In genomic region chr20:37390503-37390890, GRCh38 we compare ENCODE assay signal across 15 cellular contexts. TPM values are rescaled to one million over a fixed set of nuclear protein-coding genes. Genes with fewer than 3 reads are reported as not detected.
DNase-seq lines count a peak whose midpoint lies in the region; ATAC-seq, FAIRE-seq and TF ChIP-seq lines count a peak whose summit lies in the region.
"Had no signal": no experiment of that assay in that cellular context is flagged by ENCODE, and none has a peak within 500 bp of the region (broad histone marks: within the 10 kb centered on the region; RNA-seq: fewer than 3 reads in every experiment).

No MANE protein-coding gene starts in this region.

- CTCF ChIA-PET in H1 (lab: Charles Lee; ENCODE audit: partially characterized antibody), result interaction anchor here (0.7 to 3.7 kb wide), 11 partner anchors 9 to 147 kb away, joined by 3 to 13 read pairs (median 3); no protein-coding TSS in a partner anchor

- H3K4me1 ChIP-seq in heart right ventricle (peaks cover 0 to 8% (median 0%) of the 10 kb centered on the region in 9 donors), H1 (replicated peaks in 1 of 4; ENCODE audit: control insufficient read depth in 3 of 4, insufficient read depth in 4 of 4, low read length in 3 of 4) (peaks cover 0 to 14% (median 4%) of the 10 kb centered on the region in 4 experiments; a peak in 5 of 7 replicates), neural progenitor cell (peaks cover 21% of the 10 kb centered on the region), body of pancreas (no peaks in the 10 kb centered on the region), mucosa of descending colon (ENCODE audit: low read depth) (no peaks in the 10 kb centered on the region)

- FAIRE-seq in H1 (lab: Jason Lieb, UNC), result no peak

- peaks cover 0 to 2% of the 10 kb centered on the region in 2 experiments for H4K20me1 ChIP-seq in H1 (replicated peaks in 1 of 2; ENCODE audit: control insufficient read depth in 1 of 2, insufficient read depth in 2 of 2, low read length in 2 of 2)
- H4K20me1 ChIP-seq in neural progenitor cell (ENCODE audit: low read depth), result no peaks in the 10 kb centered on the region

- H3K4me1 Mint-ChIP-seq in neural progenitor cell, result peaks cover 47% of the 10 kb centered on the region

- ATAC-seq in left ventricle myocardium superior (no peak), heart right ventricle (no peak), body of pancreas (no peak), mucosa of descending colon (no peak)

- H3F3A ChIP-seq in neural progenitor cell (ENCODE audit: low read depth), result peaks cover 17% of the 10 kb centered on the region

- no peak overlapping the region for H4K91ac ChIP-seq in H1 (replicated peaks; ENCODE audit: insufficient read length, low read length)

- H3K56ac ChIP-seq in H1 (replicated peaks; ENCODE audit: insufficient read length, low read depth, low read length), result no peak overlapping the region

- intact Hi-C loops in left ventricle myocardium superior (cut with micrococcal nuclease) (loop anchor here (10.0 kb wide), 1 partner anchor 106 kb away; the partner anchor contains the start of gene MANBAL), heart right ventricle (cut with DNase I) (no loop called here), body of pancreas (cut with DNase I) (loop anchor here (10.0 kb wide), 1 partner anchor 134 kb away; the partner anchor contains the start of genes BLCAP and NNAT), mucosa of descending colon (cut with DNase I, micrococcal nuclease) (no loop called here)

- no peak overlapping the region for H2BK12ac ChIP-seq in H1 (ENCODE audit: low read depth, low read length)

- no peak overlapping the region for H3K23ac ChIP-seq in H1 (ENCODE audit: insufficient read length)

- peaks cover 2% of the 10 kb centered on the region; the same call in 1 of the 2 replicates for H3K79me1 ChIP-seq in H1 (ENCODE audit: low read depth, low read length)

- TF ChIP-seq CTCF in heart right ventricle (IDR thresholded peaks at IDR 0.05), result no peak
- TF ChIP-seq CTCF in H1 (IDR thresholded peaks at IDR 0.05; ENCODE audit: control extremely low read depth in 1 of 3, insufficient read depth in 1 of 3, low read depth in 1 of 3, low read length in 3 of 3), result no peak
- no peak for TF ChIP-seq CTCF in neural progenitor cell (IDR thresholded peaks at IDR 0.05)
- no peak for TF ChIP-seq CTCF in body of pancreas (IDR thresholded peaks at IDR 0.05)
- no peak for TF ChIP-seq CTCF in mucosa of descending colon (IDR thresholded peaks at IDR 0.05)

- H3K9me3 ChIP-seq in heart right ventricle (no peaks in the 10 kb centered on the region), H1 (ENCODE audit: insufficient read depth in 2 of 2, low read depth in 1 of 2, low read length in 1 of 2) (no peaks in the 10 kb centered on the region), neural progenitor cell (ENCODE audit: low read depth) (no peaks in the 10 kb centered on the region), body of pancreas (no peaks in the 10 kb centered on the region), mucosa of descending colon (no peaks in the 10 kb centered on the region)

- DNase-seq in left ventricle myocardium superior, result peak; percentile 12
- no peak for DNase-seq in heart right ventricle
- DNase-seq in H1 (ENCODE audit: low read depth in 1 of 2, low spot score in 2 of 2), result no peak
- no peak for DNase-seq in neural progenitor cell (ENCODE audit: low spot score)
- DNase-seq in DMS53 treated with DMSO at 0.1 percent for 48 hours (lab: John Stamatoyannopoulos, UW; ENCODE audit: unreplicated experiment), result no peak
- no peak for DNase-seq in body of pancreas
- DNase-seq in mucosa of descending colon, result no peak
- DNase-seq: GOT3; KBM-7; MV-4-11; NCI-H1417; NCI-H1930; NCI-H446; NCI-H69; NK-92 treated with Interleukin-12 subunit alpha and Interleukin-12 subunit beta, amount 100 ng/mL, for 24 hours had no signal

- no peak overlapping the region for H3K9ac ChIP-seq in H1 (replicated peaks in 1 of 4; ENCODE audit: extremely low read depth in 1 of 4, low read depth in 3 of 4, low read length in 3 of 4)
- no peak overlapping the region for H3K9ac ChIP-seq in neural progenitor cell

- no peak overlapping the region for H4K8ac ChIP-seq in H1 (ENCODE audit: extremely low read depth, insufficient read depth, low read length)

- H2AFZ ChIP-seq in H1 (ENCODE audit: low read length), result no peak overlapping the region
- H2AFZ ChIP-seq in neural progenitor cell (replicated peaks), result no peak overlapping the region

- H3K79me2 ChIP-seq in H1 (ENCODE audit: control insufficient read depth in 1 of 2, insufficient read depth in 2 of 2, low read length in 2 of 2) (no peaks in the 10 kb centered on the region), neural progenitor cell (ENCODE audit: low read depth) (no peaks in the 10 kb centered on the region)

- H3K36me3 ChIP-seq in heart right ventricle (peaks cover 0 to 24% (median 0%) of the 10 kb centered on the region in 9 donors), H1 (ENCODE audit: control insufficient read depth in 2 of 4, insufficient read depth in 4 of 4, low read length in 3 of 4) (peaks cover 0 to 10% (median 2%) of the 10 kb centered on the region in 4 experiments; a peak in 3 of 8 replicates), neural progenitor cell (no peaks in the 10 kb centered on the region), body of pancreas (replicated peaks in 1 of 2; ENCODE audit: insufficient read depth in 1 of 2, low read depth in 2 of 2) (peaks cover 4 to 17% of the 10 kb centered on the region in 2 donors), mucosa of descending colon (ENCODE audit: low read depth) (no peaks in the 10 kb centered on the region)

- no peak overlapping the region for H2BK20ac ChIP-seq in H1 (ENCODE audit: low read length)

- H3K27ac ChIP-seq in heart right ventricle (no peak overlapping the region), H1 (ENCODE audit: low read depth, low read length) (no peak overlapping the region), neural progenitor cell (peak overlapping the region; percentile 63), body of pancreas (no peak overlapping the region)

- H3K27me3 Mint-ChIP-seq in neural progenitor cell (ENCODE audit: insufficient read depth, low read depth), result peaks cover 2% of the 10 kb centered on the region

- no peak overlapping the region for H3K4me2 ChIP-seq in H1 (ENCODE audit: insufficient read depth in 1 of 2, low read depth in 2 of 2, low read length in 2 of 2)
- no peak overlapping the region for H3K4me2 ChIP-seq in neural progenitor cell

- TF ChIP-seq POLR2A in H1 (IDR thresholded peaks at IDR 0.05; ENCODE audit: control extremely low read depth in 1 of 2, low read depth in 2 of 2, low read length in 2 of 2) (no peak), body of pancreas (IDR thresholded peaks at IDR 0.05) (no peak)

- no peak overlapping the region for H3K4me3 ChIP-seq in heart right ventricle
- H3K4me3 ChIP-seq in H1 (ENCODE audit: extremely low read depth in 1 of 4, insufficient read depth in 2 of 4, low read depth in 3 of 4, low read length in 4 of 4), result no peak overlapping the region
- H3K4me3 ChIP-seq in neural progenitor cell, result no peak overlapping the region
- no peak overlapping the region for H3K4me3 ChIP-seq in body of pancreas
- no peak overlapping the region for H3K4me3 ChIP-seq in mucosa of descending colon

- no peak overlapping the region for H2BK15ac ChIP-seq in H1 (ENCODE audit: low read length)

- no peak overlapping the region for H3K18ac ChIP-seq in H1 (ENCODE audit: extremely low read depth, low read length)

- TF ChIP-seq RAD21 in H1 (IDR thresholded peaks at IDR 0.05 in 1 of 2, conservative IDR thresholded peaks at IDR 0.05 in 1 of 2; ENCODE audit: low read depth in 2 of 2, low read length in 2 of 2), result no peak

- no peak overlapping the region for H2AK5ac ChIP-seq in H1 (ENCODE audit: low read depth, low read length)

- H3K27ac Mint-ChIP-seq in neural progenitor cell, result peak overlapping the region; percentile 75

- POLR2A ChIA-PET in H1 (lab: Charles Lee; ENCODE audit: partially characterized antibody), result interaction anchor here (1.0 to 2.0 kb wide), 3 partner anchors 12 to 134 kb away, joined by 3 to 6 read pairs (median 3); partner anchors contain the start of gene NNAT

- H4K5ac ChIP-seq in H1 (ENCODE audit: insufficient read length, low read depth, low read length), result no peak overlapping the region

- H3K4ac ChIP-seq in H1 (replicated peaks; ENCODE audit: insufficient read length, low read depth, low read length), result no peak overlapping the region

- no peak for TF ChIP-seq EP300 in H1 (IDR thresholded peaks at IDR 0.05; ENCODE audit: borderline replicate concordance in 1 of 2, low read depth in 2 of 2, low read length in 2 of 2)

- WGBS in heart right ventricle, 2 donors, result 90 to 95% methylated on average over 9 of the region's 9 CpGs
- WGBS in H1 (ENCODE audit: extremely low coverage in 1 of 2, insufficient coverage in 1 of 2, insufficient read length in 1 of 2, insufficient replicate concordance in 2 of 2, low coverage in 1 of 2, low lambda C conversion rate in 2 of 2, missing lambda C conversion rate in 1 of 2), 2 experiments, result 92% methylated on average over 9 of the region's 9 CpGs; no CpG with 5 or more reads in 1 of the 2 experiments
- WGBS in body of pancreas, 2 donors, result 94 to 97% methylated on average over 9 of the region's 9 CpGs

- no peak overlapping the region for H2BK120ac ChIP-seq in H1 (replicated peaks; ENCODE audit: low read depth, low read length)

- peak overlapping the region; percentile 64 for H3K4me3 Mint-ChIP-seq in neural progenitor cell

- no peak overlapping the region for H3K14ac ChIP-seq in H1 (ENCODE audit: insufficient read length)

- no peaks in the 10 kb centered on the region for H3K23me2 ChIP-seq in H1 (ENCODE audit: low read depth, low read length)

- H2BK5ac ChIP-seq in H1 (ENCODE audit: low read depth, low read length), result peak overlapping the region; percentile 44; the same call in 1 of the 2 replicates

- peaks cover 9% of the 10 kb centered on the region for H3K36me3 Mint-ChIP-seq in neural progenitor cell

- H3K9me3 Mint-ChIP-seq in neural progenitor cell, result no peaks in the 10 kb centered on the region

- no peaks in the 10 kb centered on the region for H3K27me3 ChIP-seq in heart right ventricle
- no peaks in the 10 kb centered on the region for H3K27me3 ChIP-seq in H1 (replicated peaks in 1 of 4; ENCODE audit: control insufficient read depth in 3 of 4, extremely low read depth in 1 of 4, insufficient read depth in 3 of 4, low read length in 3 of 4)
- H3K27me3 ChIP-seq in neural progenitor cell, result no peaks in the 10 kb centered on the region
- H3K27me3 ChIP-seq in body of pancreas, result no peaks in the 10 kb centered on the region

RNA-seq across cellular contexts. Expression of gene SRC, which starts 44.6 kb away (rescaled TPM):
- total RNA-seq in left ventricle myocardium superior (5.1 TPM), heart right ventricle (10 to 100 TPM in 1 of 10 donors, 1 to 10 TPM in 9; 1.9 to 10.8 (median 3.6) TPM), neural progenitor cell (ENCODE audit: low replicate concordance) (15.4 and 47.4 TPM in 2 replicates), body of pancreas (10 to 100 TPM; 25.9 to 35.3 TPM), mucosa of descending colon (100 to 1,000 TPM; 111 to 155 (median 132) TPM)
- polyA plus RNA-seq in heart right ventricle (1 to 10 TPM; 4.7 to 5.2 TPM), H1 (2011; rRNA removed) (27.6 and 35.4 TPM in 2 replicates)
- total RNA-seq in H1 (2021; fragmentation: NEBNext Ultra II Directional; extraction: Animal tissue kit (Norgen Biotek cat#: 25700)), result 28.8 and 29.8 TPM in 2 replicates
- 25.1 TPM for polyA plus RNA-seq in H1 (2011; cell fraction: cytosol; rRNA removed)
- 100 TPM for polyA plus RNA-seq in H1 (2011; cell fraction: nucleus; rRNA removed)
- 19.4 to 31.2 TPM (median 26.5 TPM) in 4 replicates for polyA plus RNA-seq in H1 (2012, experiment 1 of 2)
- polyA plus RNA-seq in H1 (2012, experiment 2 of 2), result 20.4 TPM
- polyA plus RNA-seq in H1 (2013, experiment 1 of 2), result 17.9 TPM
- 15.1 TPM for polyA plus RNA-seq in H1 (2013, experiment 2 of 2)
- 28.2 and 38.4 TPM in 2 replicates for polyA minus RNA-seq in H1 (2011; rRNA and poly(A)+ RNA removed)
- 28.6 TPM for polyA minus RNA-seq in H1 (2011; cell fraction: cytosol; rRNA and poly(A)+ RNA removed)
- 41.9 TPM for polyA minus RNA-seq in H1 (2011; cell fraction: nucleus; rRNA and poly(A)+ RNA removed)

Comparison
In these comparisons a context has a peak if more than half of its experiments do, and no peak if none do; other contexts are left out.
1. intact Hi-C loops: an anchor here in left ventricle myocardium superior (10.0 kb wide) and body of pancreas (10.0 kb wide); none called in heart right ventricle and mucosa of descending colon.